In genomic region chr11:104256525-104256924, GRCh38 we compare ENCODE assay signal across 15 cellular contexts.
A peak's percentile ranks its signal among the peaks of the same experiment; 100 is the strongest.
DNase-seq lines count a peak whose midpoint lies in the region; ATAC-seq and TF ChIP-seq lines count a peak whose summit lies in the region.
"Had no signal": no experiment of that assay in that cellular context is flagged by ENCODE, and none has a peak within 500 bp of the region (broad histone marks: within the 10 kb centered on the region; RNA-seq: fewer than 3 reads in every experiment).

No MANE protein-coding gene starts in this region.

- no peak overlapping the region for H2AFZ ChIP-seq in OCI-LY1 (ENCODE audit: low read length)

- H3K36me3 ChIP-seq in OCI-LY1 (ENCODE audit: insufficient read depth, low read length), result no peaks in the 10 kb centered on the region
- H3K36me3 ChIP-seq in psoas muscle (ENCODE audit: insufficient read depth in 1 of 2, low read depth in 1 of 2), result no peaks in the 10 kb centered on the region

- H3K27me3 ChIP-seq in OCI-LY1 (ENCODE audit: insufficient read depth, low read length), result 0 out of 2 replicates have a peak, but pooled peaks cover 4% of the 10 kb centered on the region
- no peaks in the 10 kb centered on the region for H3K27me3 ChIP-seq in psoas muscle (ENCODE audit: insufficient read depth in 3 of 3, low read length in 2 of 3)

- H3K4me1 ChIP-seq in OCI-LY1 (ENCODE audit: insufficient read depth, low read length, severe bottlenecking) (no peaks in the 10 kb centered on the region), psoas muscle (no peaks in the 10 kb centered on the region)

- H3K79me2 ChIP-seq in OCI-LY1 (ENCODE audit: insufficient read depth, low read length), result no peaks in the 10 kb centered on the region

- H3K9me2 ChIP-seq in OCI-LY1 (ENCODE audit: low read depth, low read length), result no peaks in the 10 kb centered on the region

- H3K4me3 ChIP-seq in OCI-LY1 (ENCODE audit: low read depth, low read length, poor library complexity, severe bottlenecking) (no peak overlapping the region), psoas muscle (no peak overlapping the region)

- TF ChIP-seq CTCF in OCI-LY1 (IDR thresholded peaks at IDR 0.05; ENCODE audit: low read length), result peak; percentile 19; the same call in 1 of the 2 replicates
- TF ChIP-seq CTCF in psoas muscle (IDR thresholded peaks at IDR 0.05), result peak; percentile 17

- no peak overlapping the region for H3K4me2 ChIP-seq in OCI-LY1 (ENCODE audit: low read length)

- H3F3A ChIP-seq in OCI-LY1 (ENCODE audit: insufficient read depth, low read length), result no peaks in the 10 kb centered on the region

- no peak for ATAC-seq in psoas muscle
- ATAC-seq: stimulated activated naive CD8-positive, alpha-beta T cell treated with anti-CD3 and anti-CD28 coated beads, Interleukin-15, amount 100 ng/mL, for 72 hours; T-helper 17 cell had no signal

- H4K20me1 ChIP-seq in OCI-LY1 (ENCODE audit: insufficient read depth, low read length), result no peaks in the 10 kb centered on the region

- no peak overlapping the region for H3K27ac ChIP-seq in OCI-LY1 (ENCODE audit: low read depth, low read length, poor library complexity, severe bottlenecking)
- H3K27ac ChIP-seq in psoas muscle, result no peak overlapping the region

- no peak overlapping the region for H3K9ac ChIP-seq in OCI-LY1 (ENCODE audit: low read length)

- intact Hi-C loops in psoas muscle (cut with DNase I), result no loop called here

- 61 to 76% (median 63%) methylated on average over 2 of the region's 2 CpGs for WGBS in psoas muscle, 3 donors

- DNase-seq in NCI-H748 (lab: John Stamatoyannopoulos, UW; ENCODE audit: unreplicated experiment), result peak; percentile 23
- DNase-seq in NCI-H748 treated with DMSO at 0.1 percent for 48 hours (lab: John Stamatoyannopoulos, UW), result no peak
- peak; percentile 11 for DNase-seq in dermis blood vessel endothelial cell
- DNase-seq in psoas muscle, result no peak
- DNase-seq in HK-2 (ENCODE audit: unreplicated experiment), result no peak
- no peak for DNase-seq in NCI-H1092 treated with DMSO at 0.1 percent for 48 hours (lab: John Stamatoyannopoulos, UW)
- no peak for DNase-seq in activated CD8-positive, alpha-beta memory T cell treated with anti-CD3 and anti-CD28 coated beads, Interleukin-2, amount 50 U/mL, for 48 hours
- DNase-seq: erythroblast; islet precursor cell; NCI-H1048; NCI-H774; stimulated activated CD4-positive, alpha-beta T cell treated with anti-CD3 and anti-CD28 coated beads, Interleukin-1b, Interleukin-23, amount 100 ng/mL, for 48 hours; stimulated activated naive CD8-positive, alpha-beta T cell treated with anti-CD3 and anti-CD28 coated beads, Interleukin-15, amount 100 ng/mL, for 72 hours; T-helper 17 cell had no signal

- no peaks in the 10 kb centered on the region for H3K9me3 ChIP-seq in OCI-LY1 (ENCODE audit: low read length)
- no peaks in the 10 kb centered on the region for H3K9me3 ChIP-seq in psoas muscle

Comparison
In these comparisons a context has a peak if more than half of its experiments do, and no peak if none do; other contexts are left out.
1. DNase-seq: peak in NCI-H748 (single experiment) and dermis blood vessel endothelial cell (single experiment); none in NCI-H748 treated with DMSO at 0.1 percent for 48 hours (single experiment), psoas muscle (0 of 2), HK-2 (single experiment), NCI-H1092 treated with DMSO at 0.1 percent for 48 hours (single experiment) and activated CD8-positive, alpha-beta memory T cell treated with anti-CD3 and anti-CD28 coated beads, Interleukin-2, amount 50 U/mL, for 48 hours (single experiment).